23 cellular contexts compared by ENCODE assay signal in genomic region chr7:135445690-135446089, GRCh38.
"Had no signal": no experiment of that assay in that cellular context is flagged by ENCODE, and none has a peak within 500 bp of the region (broad histone marks: within the 10 kb centered on the region; RNA-seq: fewer than 3 reads in every experiment).

No MANE protein-coding gene starts in this region.

- H3K27ac ChIP-seq: body of pancreas, neural progenitor cell, tibial artery had no signal

- FAIRE-seq: endothelial cell of umbilical vein had no signal

- H3K36me3 ChIP-seq: neural progenitor cell had no signal

- H3K27me3 ChIP-seq: body of pancreas, neural progenitor cell, tibial artery had no signal

- DNase-seq: activated CD4-positive, alpha-beta T cell treated with anti-CD3 and anti-CD28 coated beads, Interleukin-2, amount 50 U/mL, for 48 hours; activated effector memory CD4-positive, alpha-beta T cell treated with Interleukin-2 at 50 U/mL for 16 hours; activated naive CD4-positive, alpha-beta T cell treated with anti-CD3 and anti-CD28 coated beads for 36 hours; activated T-cell treated with anti-CD3 and anti-CD28 coated beads, Interleukin-2, amount 50 U/mL, for 72 hours; body of pancreas; effector CD8-positive, alpha-beta T cell; foreskin melanocyte; hypothalamus; left ventricle myocardium superior; mammary epithelial cell; naive thymus-derived CD8-positive, alpha-beta T cell; posterior cingulate gyrus; small intestine; stimulated activated CD4-positive, alpha-beta T cell treated with anti-CD3 and anti-CD28 coated beads, Interleukin-2, amount 100 ng/mL, for 24 hours; stimulated activated naive CD8-positive, alpha-beta T cell treated with anti-CD3 and anti-CD28 coated beads, Interleukin-15, amount 100 ng/mL, for 72 hours; T1000; tibial artery had no signal

- ATAC-seq: activated T-cell treated with anti-CD3 and anti-CD28 coated beads, Interleukin-2, amount 50 U/mL, for 72 hours; body of pancreas; esophagus mucosa; left ventricle myocardium superior; naive thymus-derived CD8-positive, alpha-beta T cell; sciatic nerve; stimulated activated effector memory CD8-positive, alpha-beta T cell treated with anti-CD3 and anti-CD28 coated beads, Interleukin-12 subunit alpha, Interleukin-12 subunit beta, amount 100 ng/mL, for 72 hours; stimulated activated naive CD8-positive, alpha-beta T cell treated with anti-CD3 and anti-CD28 coated beads, Interleukin-15, amount 100 ng/mL, for 72 hours; WTC11 had no signal

- H3K4me3 ChIP-seq: body of pancreas, neural progenitor cell, tibial artery had no signal
